Comparison of ENCODE assay signal across 14 cellular contexts in genomic region chr10:97356318-97356914, GRCh38. TPM values are rescaled to one million over a fixed set of nuclear protein-coding genes. Genes with fewer than 3 reads are reported as not detected.
DNase-seq lines count a peak whose midpoint lies in the region; ATAC-seq and TF ChIP-seq lines count a peak whose summit lies in the region.
"Had no signal": no experiment of that assay in that cellular context is flagged by ENCODE, and none has a peak within 500 bp of the region (broad histone marks: within the 10 kb centered on the region; RNA-seq: fewer than 3 reads in every experiment).

No MANE protein-coding gene starts in this region.

- H3K4me1 ChIP-seq in spleen (peaks cover 10 to 55% (median 27%) of the 10 kb centered on the region in 6 donors), stomach (peaks cover 0 to 16% (median 2%) of the 10 kb centered on the region in 4 donors), smooth muscle cell (ENCODE audit: low read depth) (no peaks in the 10 kb centered on the region), foreskin keratinocyte (no peaks in the 10 kb centered on the region)
- H3K4me1 ChIP-seq: body of pancreas had no signal

- H3K9me3 ChIP-seq in spleen (no peaks in the 10 kb centered on the region), stomach (no peaks in the 10 kb centered on the region), smooth muscle cell (replicated peaks; ENCODE audit: low read depth) (no peaks in the 10 kb centered on the region)
- H3K9me3 ChIP-seq: body of pancreas had no signal

- ATAC-seq in foreskin keratinocyte: no peak

- no peak for TF ChIP-seq CTCF in endothelial cell (IDR thresholded peaks at IDR 0.05; ENCODE audit: unreplicated experiment)
- TF ChIP-seq CTCF in spleen (IDR thresholded peaks at IDR 0.05 in 8 of 11, conservative IDR thresholded peaks at IDR 0.05 in 3 of 11): no peak
- TF ChIP-seq CTCF in stomach (IDR thresholded peaks at IDR 0.05): no peak
- no peak for TF ChIP-seq CTCF in smooth muscle cell (IDR thresholded peaks at IDR 0.05; ENCODE audit: borderline replicate concordance, insufficient read depth, poor library complexity, severe bottlenecking)
- TF ChIP-seq CTCF in foreskin keratinocyte (conservative IDR thresholded peaks at IDR 0.05): no peak

- H3K79me2 ChIP-seq in smooth muscle cell (ENCODE audit: low read depth): no peaks in the 10 kb centered on the region

- H3K4me1 Mint-ChIP-seq in endothelial cell (ENCODE audit: unreplicated experiment): peaks cover 13% of the 10 kb centered on the region

- H3K27me3 ChIP-seq in spleen (replicated peaks in 1 of 7) (no peaks in the 10 kb centered on the region), stomach (no peaks in the 10 kb centered on the region), smooth muscle cell (ENCODE audit: low read depth) (no peaks in the 10 kb centered on the region), foreskin keratinocyte (no peaks in the 10 kb centered on the region)
- H3K27me3 ChIP-seq: body of pancreas had no signal

- intact Hi-C loops in spleen (cut with DNase I; ENCODE audit: low total_unique reads): no loop called here
- intact Hi-C loops in stomach (cut with DNase I; ENCODE audit: low total_unique reads): no loop called here

- TF ChIP-seq POLR2A in spleen (IDR thresholded peaks at IDR 0.05): no peak
- no peak for TF ChIP-seq POLR2A in stomach (IDR thresholded peaks at IDR 0.05)

- no peak overlapping the region for H2AFZ ChIP-seq in smooth muscle cell (ENCODE audit: low read depth)

- H3K4me2 ChIP-seq in smooth muscle cell: no peak overlapping the region

- H4K20me1 ChIP-seq in smooth muscle cell (ENCODE audit: low read depth): no peaks in the 10 kb centered on the region

- H3K9me3 Mint-ChIP-seq in endothelial cell (ENCODE audit: unreplicated experiment): no peaks in the 10 kb centered on the region
- H3K9me3 Mint-ChIP-seq: activated T-helper 1 cell treated with anti-CD3 and anti-CD28 coated beads, Interleukin-12 subunit alpha, Interleukin-12 subunit beta, Interleukin-2, Interleukin-4 antibody, amounts not matched to agents 30 ng/mL and 10 ng/mL and 1 ng/mL, durations not matched to agents 14 hours and 24 hours and 36 hours; stimulated activated naive CD8-positive, alpha-beta T cell treated with anti-CD3 and anti-CD28 coated beads, Interleukin-15, Interleukin-2, amounts not matched to agents 100 ng/mL and 50 ng/mL, for 24 hours had no signal

- TF ChIP-seq EP300 in stomach (IDR thresholded peaks at IDR 0.05): no peak

- H3K4me3 Mint-ChIP-seq in endothelial cell (ENCODE audit: unreplicated experiment): no peak overlapping the region
- H3K4me3 Mint-ChIP-seq: activated T-helper 1 cell treated with anti-CD3 and anti-CD28 coated beads, Interleukin-12 subunit alpha, Interleukin-12 subunit beta, Interleukin-2, Interleukin-4 antibody, amounts not matched to agents 30 ng/mL and 10 ng/mL and 1 ng/mL, durations not matched to agents 14 hours and 24 hours and 36 hours; stimulated activated naive CD8-positive, alpha-beta T cell treated with anti-CD3 and anti-CD28 coated beads, Interleukin-15, Interleukin-2, amounts not matched to agents 100 ng/mL and 50 ng/mL, for 24 hours had no signal

- peak; percentile 57 for DNase-seq in GM03348 (ENCODE audit: low spot score)
- DNase-seq in MV-4-11 (lab: John Stamatoyannopoulos, UW): peak; percentile 92
- DNase-seq in endothelial cell (ENCODE audit: low spot score): no peak
- peak; percentile 73 for DNase-seq in spleen
- no peak for DNase-seq in stomach
- DNase-seq in smooth muscle cell (lab: John Stamatoyannopoulos, UW; ENCODE audit: unreplicated experiment): no peak
- DNase-seq in foreskin keratinocyte: no peak
- DNase-seq: activated CD4-positive, alpha-beta T cell treated with anti-CD3 and anti-CD28 coated beads for 48 hours; COR-L47; NCI-H226; stimulated activated CD4-positive, alpha-beta T cell treated with anti-CD3 and anti-CD28 coated beads, Interleukin-4, amount 100 ng/mL, for 1 hour had no signal

- H3K27me3 Mint-ChIP-seq in endothelial cell (ENCODE audit: unreplicated experiment): peaks cover 8% of the 10 kb centered on the region
- H3K27me3 Mint-ChIP-seq: stimulated activated naive CD8-positive, alpha-beta T cell treated with anti-CD3 and anti-CD28 coated beads, Interleukin-15, Interleukin-2, amounts not matched to agents 100 ng/mL and 50 ng/mL, for 24 hours had no signal

- WGBS in spleen, 5 donors: 61 to 70% (median 65%) methylated on average over 6 of the region's 6 CpGs
- 75 to 85% (median 84%) methylated on average over 6 of the region's 6 CpGs for WGBS in stomach, 5 donors
- WGBS in smooth muscle cell (ENCODE audit: low lambda C conversion rate): 89% methylated on average over 6 of the region's 6 CpGs

- H3F3A ChIP-seq in smooth muscle cell (ENCODE audit: low read depth): no peaks in the 10 kb centered on the region

- H3K36me3 ChIP-seq in spleen: peaks cover 0 to 59% (median 29%) of the 10 kb centered on the region in 6 donors
- H3K36me3 ChIP-seq in stomach: peaks cover 7 to 68% (median 52%) of the 10 kb centered on the region in 4 donors
- H3K36me3 ChIP-seq in smooth muscle cell (ENCODE audit: low read depth): no peaks in the 10 kb centered on the region

- peak overlapping the region in 1 of 8 donors; percentile 52 for H3K4me3 ChIP-seq in spleen
- no peak overlapping the region for H3K4me3 ChIP-seq in stomach
- H3K4me3 ChIP-seq in smooth muscle cell: no peak overlapping the region
- H3K4me3 ChIP-seq: body of pancreas had no signal

- H3K27ac Mint-ChIP-seq in endothelial cell (ENCODE audit: unreplicated experiment): peak overlapping the region; percentile 92
- H3K27ac Mint-ChIP-seq: activated T-helper 1 cell treated with anti-CD3 and anti-CD28 coated beads, Interleukin-12 subunit alpha, Interleukin-12 subunit beta, Interleukin-2, Interleukin-4 antibody, amounts not matched to agents 30 ng/mL and 10 ng/mL and 1 ng/mL, durations not matched to agents 14 hours and 24 hours and 36 hours; stimulated activated naive CD8-positive, alpha-beta T cell treated with anti-CD3 and anti-CD28 coated beads, Interleukin-15, Interleukin-2, amounts not matched to agents 100 ng/mL and 50 ng/mL, for 24 hours had no signal

- H3K9ac ChIP-seq in smooth muscle cell (ENCODE audit: low read depth): no peak overlapping the region

- peak overlapping the region in 7 of 8 donors; percentile 73 to 91 (median 79) for H3K27ac ChIP-seq in spleen
- H3K27ac ChIP-seq in stomach: no peak overlapping the region
- no peak overlapping the region for H3K27ac ChIP-seq in smooth muscle cell (ENCODE audit: low read depth)
- H3K27ac ChIP-seq in foreskin keratinocyte: no peak overlapping the region
- H3K27ac ChIP-seq: body of pancreas had no signal

- peaks cover 5% of the 10 kb centered on the region for H3K36me3 Mint-ChIP-seq in endothelial cell (ENCODE audit: low read depth, unreplicated experiment)

RNA-seq across cellular contexts. Expression of gene FRAT2, which starts 21.9 kb away (rescaled TPM):
- total RNA-seq in endothelial cell (ENCODE audit: unreplicated experiment): 25.6 TPM
- total RNA-seq in spleen: 10 to 100 TPM; 28.3 to 75.6 (median 46.3) TPM
- polyA plus RNA-seq in spleen: 10 to 100 TPM; 12.3 to 19.9 (median 14.3) TPM
- 100 to 1,000 TPM in 1 of 5 donors, 10 to 100 TPM in 3, 1 to 10 TPM in 1; 6.4 to 213 (median 21.3) TPM for total RNA-seq in stomach
- polyA plus RNA-seq in stomach: 10 to 100 TPM in 2 of 3 donors, 1 to 10 TPM in 1; 8.8 to 18.3 (median 10.4) TPM
- 4.0 and 4.8 TPM in 2 replicates for total RNA-seq in smooth muscle cell
- polyA plus RNA-seq in smooth muscle cell: 5.9 and 7.7 TPM in 2 replicates
- total RNA-seq in foreskin keratinocyte: 7.1 and 8.1 TPM in 2 replicates
- polyA plus RNA-seq in foreskin keratinocyte: 6.4 and 8.6 TPM in 2 replicates

RNA-seq across cellular contexts. Expression of gene FRAT1, which starts 37.3 kb away (rescaled TPM):
- 8.0 TPM for total RNA-seq in endothelial cell (ENCODE audit: unreplicated experiment)
- total RNA-seq in spleen: 10 to 100 TPM; 13.3 to 27.2 (median 21.5) TPM
- 1 to 10 TPM; 6.0 to 7.8 (median 7.7) TPM for polyA plus RNA-seq in spleen
- 10 to 100 TPM in 2 of 5 donors, 1 to 10 TPM in 2, not detected in 1; 1.8 to 26.4 (median 11.0) TPM for total RNA-seq in stomach
- 1 to 10 TPM; 1.9 to 3.7 (median 2.1) TPM for polyA plus RNA-seq in stomach
- total RNA-seq in smooth muscle cell: 0.58 and 1.3 TPM in 2 replicates
- polyA plus RNA-seq in smooth muscle cell: 1.0 and 1.3 TPM in 2 replicates
- 0.95 and 1.0 TPM in 2 replicates for total RNA-seq in foreskin keratinocyte
- polyA plus RNA-seq in foreskin keratinocyte: 0.93 and 0.94 TPM in 2 replicates

RNA-seq across cellular contexts. Expression of gene RRP12, which starts 44.7 kb away (rescaled TPM):
- total RNA-seq in endothelial cell (ENCODE audit: unreplicated experiment) (19.5 TPM), spleen (10 to 100 TPM; 13.4 to 51.4 (median 24.6) TPM), stomach (10 to 100 TPM in 4 of 5 donors, 1 to 10 TPM in 1; 3.5 to 22.2 (median 15.6) TPM), smooth muscle cell (15.9 and 18.8 TPM in 2 replicates), foreskin keratinocyte (32.7 and 40.1 TPM in 2 replicates)
- polyA plus RNA-seq in spleen (10 to 100 TPM; 12.3 to 30.3 (median 25.1) TPM), stomach (10 to 100 TPM; 12.0 to 16.8 (median 13.1) TPM), smooth muscle cell (14.1 and 21.7 TPM in 2 replicates), foreskin keratinocyte (23.7 and 27.7 TPM in 2 replicates)

Comparison
In these comparisons a context has a peak if more than half of its experiments do, and no peak if none do; other contexts are left out.
1. DNase-seq: peak in GM03348 (single experiment), MV-4-11 (single experiment) and spleen (single experiment); none in endothelial cell (single experiment), stomach (single experiment), smooth muscle cell (single experiment) and foreskin keratinocyte (0 of 2).
2. H3K27ac ChIP-seq: peak in spleen (7 of 8); none in stomach (0 of 5), smooth muscle cell (single experiment) and foreskin keratinocyte (single experiment).